ENCODE assay signal across 1 cellular context in genomic region chr20:33985830-33986229, GRCh38.
A peak's percentile ranks its signal among the peaks of the same experiment; 100 is the strongest.
TF ChIP-seq lines count a peak whose summit lies in the region.

No MANE protein-coding gene starts in this region.

TF ChIP-seq in HepG2, 621 proteins besides CTCF, POLR2A, EP300 and RAD21:
- TF ChIP-seq BCL3 (CRISPR knock-in tag; IDR thresholded peaks at IDR 0.05) = peak; percentile 54; the same call in 1 of the 2 replicates
- peak; percentile 58; the same call in 1 of the 2 replicates for TF ChIP-seq HINFP (CRISPR knock-in tag; IDR thresholded peaks at IDR 0.05; ENCODE audit: low read depth)
- TF ChIP-seq ZNF768 (CRISPR knock-in tag; IDR thresholded peaks at IDR 0.05) = no peak
- TF ChIP-seq ZNF639 (CRISPR knock-in tag; conservative IDR thresholded peaks at IDR 0.05) = no peak
- TF ChIP-seq SALL1 (CRISPR knock-in tag; IDR thresholded peaks at IDR 0.05) = no peak
- TF ChIP-seq ZNF121 (CRISPR knock-in tag; IDR thresholded peaks at IDR 0.05) = no peak
- no peak for TF ChIP-seq ZKSCAN5 (CRISPR knock-in tag; IDR thresholded peaks at IDR 0.05)
- no peak for TF ChIP-seq ZNF782 (CRISPR knock-in tag; IDR thresholded peaks at IDR 0.05; ENCODE audit: borderline replicate concordance)
- no peak for TF ChIP-seq RERE (CRISPR knock-in tag; IDR thresholded peaks at IDR 0.05; ENCODE audit: low read depth)
- no peak for TF ChIP-seq TBP (CRISPR knock-in tag; IDR thresholded peaks at IDR 0.05)
- no peak for TF ChIP-seq ZNF747 (CRISPR knock-in tag; IDR thresholded peaks at IDR 0.05; ENCODE audit: borderline replicate concordance)
- no peak for TF ChIP-seq SKI (IDR thresholded peaks at IDR 0.05; ENCODE audit: partially characterized antibody)
TF ChIP-seq in HepG2: peak in this region for 2.
